In the genomic region with DNA sequence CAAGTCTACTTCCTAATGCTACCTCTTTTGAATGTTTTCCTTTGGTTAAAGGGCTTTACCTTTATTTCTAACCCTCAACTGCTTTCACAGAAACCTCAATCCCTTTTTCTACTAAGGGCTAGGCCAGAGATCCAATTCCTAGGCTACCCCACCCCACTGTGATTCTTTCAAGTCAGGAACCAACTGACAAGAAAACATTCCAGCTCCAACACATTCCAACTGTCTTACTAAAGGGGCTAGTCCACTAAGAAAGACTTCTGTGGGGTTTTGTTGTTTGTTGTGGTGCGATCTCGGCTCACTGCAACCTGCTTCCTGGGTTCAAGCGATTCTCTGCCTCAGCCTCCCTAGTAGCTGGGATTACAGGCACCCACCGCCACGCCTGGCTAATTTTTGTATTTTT, we compare ENCODE assay signal across 1 cellular context.
TF ChIP-seq lines count a peak whose summit lies in the region.

No MANE protein-coding gene starts in this region.

TF ChIP-seq in GM23338, 12 proteins besides CTCF, POLR2A, EP300 and RAD21 (continued from another document):
- TF ChIP-seq, protein P1, sequence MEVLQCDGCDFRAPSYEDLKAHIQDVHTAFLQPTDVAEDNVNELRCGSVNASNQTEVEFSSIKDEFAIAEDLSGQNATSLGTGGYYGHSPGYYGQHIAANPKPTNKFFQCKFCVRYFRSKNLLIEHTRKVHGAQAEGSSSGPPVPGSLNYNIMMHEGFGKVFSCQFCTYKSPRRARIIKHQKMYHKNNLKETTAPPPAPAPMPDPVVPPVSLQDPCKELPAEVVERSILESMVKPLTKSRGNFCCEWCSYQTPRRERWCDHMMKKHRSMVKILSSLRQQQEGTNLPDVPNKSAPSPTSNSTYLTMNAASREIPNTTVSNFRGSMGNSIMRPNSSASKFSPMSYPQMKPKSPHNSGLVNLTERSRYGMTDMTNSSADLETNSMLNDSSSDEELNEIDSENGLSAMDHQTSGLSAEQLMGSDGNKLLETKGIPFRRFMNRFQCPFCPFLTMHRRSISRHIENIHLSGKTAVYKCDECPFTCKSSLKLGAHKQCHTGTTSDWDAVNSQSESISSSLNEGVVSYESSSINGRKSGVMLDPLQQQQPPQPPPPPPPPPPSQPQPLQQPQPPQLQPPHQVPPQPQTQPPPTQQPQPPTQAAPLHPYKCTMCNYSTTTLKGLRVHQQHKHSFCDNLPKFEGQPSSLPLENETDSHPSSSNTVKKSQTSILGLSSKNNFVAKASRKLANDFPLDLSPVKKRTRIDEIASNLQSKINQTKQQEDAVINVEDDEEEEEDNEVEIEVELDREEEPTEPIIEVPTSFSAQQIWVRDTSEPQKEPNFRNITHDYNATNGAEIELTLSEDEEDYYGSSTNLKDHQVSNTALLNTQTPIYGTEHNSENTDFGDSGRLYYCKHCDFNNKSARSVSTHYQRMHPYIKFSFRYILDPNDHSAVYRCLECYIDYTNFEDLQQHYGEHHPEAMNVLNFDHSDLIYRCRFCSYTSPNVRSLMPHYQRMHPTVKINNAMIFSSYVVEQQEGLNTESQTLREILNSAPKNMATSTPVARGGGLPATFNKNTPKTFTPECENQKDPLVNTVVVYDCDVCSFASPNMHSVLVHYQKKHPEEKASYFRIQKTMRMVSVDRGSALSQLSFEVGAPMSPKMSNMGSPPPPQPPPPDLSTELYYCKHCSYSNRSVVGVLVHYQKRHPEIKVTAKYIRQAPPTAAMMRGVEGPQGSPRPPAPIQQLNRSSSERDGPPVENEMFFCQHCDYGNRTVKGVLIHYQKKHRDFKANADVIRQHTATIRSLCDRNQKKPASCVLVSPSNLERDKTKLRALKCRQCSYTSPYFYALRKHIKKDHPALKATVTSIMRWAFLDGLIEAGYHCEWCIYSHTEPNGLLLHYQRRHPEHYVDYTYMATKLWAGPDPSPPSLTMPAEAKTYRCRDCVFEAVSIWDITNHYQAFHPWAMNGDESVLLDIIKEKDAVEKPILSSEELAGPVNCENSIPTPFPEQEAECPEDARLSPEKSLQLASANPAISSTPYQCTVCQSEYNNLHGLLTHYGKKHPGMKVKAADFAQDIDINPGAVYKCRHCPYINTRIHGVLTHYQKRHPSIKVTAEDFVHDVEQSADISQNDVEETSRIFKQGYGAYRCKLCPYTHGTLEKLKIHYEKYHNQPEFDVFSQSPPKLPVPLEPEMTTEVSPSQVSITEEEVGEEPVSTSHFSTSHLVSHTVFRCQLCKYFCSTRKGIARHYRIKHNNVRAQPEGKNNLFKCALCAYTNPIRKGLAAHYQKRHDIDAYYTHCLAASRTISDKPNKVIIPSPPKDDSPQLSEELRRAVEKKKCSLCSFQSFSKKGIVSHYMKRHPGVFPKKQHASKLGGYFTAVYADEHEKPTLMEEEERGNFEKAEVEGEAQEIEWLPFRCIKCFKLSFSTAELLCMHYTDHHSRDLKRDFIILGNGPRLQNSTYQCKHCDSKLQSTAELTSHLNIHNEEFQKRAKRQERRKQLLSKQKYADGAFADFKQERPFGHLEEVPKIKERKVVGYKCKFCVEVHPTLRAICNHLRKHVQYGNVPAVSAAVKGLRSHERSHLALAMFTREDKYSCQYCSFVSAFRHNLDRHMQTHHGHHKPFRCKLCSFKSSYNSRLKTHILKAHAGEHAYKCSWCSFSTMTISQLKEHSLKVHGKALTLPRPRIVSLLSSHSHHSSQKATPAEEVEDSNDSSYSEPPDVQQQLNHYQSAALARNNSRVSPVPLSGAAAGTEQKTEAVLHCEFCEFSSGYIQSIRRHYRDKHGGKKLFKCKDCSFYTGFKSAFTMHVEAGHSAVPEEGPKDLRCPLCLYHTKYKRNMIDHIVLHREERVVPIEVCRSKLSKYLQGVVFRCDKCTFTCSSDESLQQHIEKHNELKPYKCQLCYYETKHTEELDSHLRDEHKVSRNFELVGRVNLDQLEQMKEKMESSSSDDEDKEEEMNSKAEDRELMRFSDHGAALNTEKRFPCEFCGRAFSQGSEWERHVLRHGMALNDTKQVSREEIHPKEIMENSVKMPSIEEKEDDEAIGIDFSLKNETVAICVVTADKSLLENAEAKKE (CRISPR knock-in tag; IDR thresholded peaks at IDR 0.05): no peak
- no peak for TF ChIP-seq JUNB (IDR thresholded peaks at IDR 0.05; ENCODE audit: unreplicated experiment)
- TF ChIP-seq STAT1 (IDR thresholded peaks at IDR 0.05; ENCODE audit: unreplicated experiment): no peak
- no peak for TF ChIP-seq ZNF114 (CRISPR knock-in tag; IDR thresholded peaks at IDR 0.05)
- TF ChIP-seq, protein P2, sequence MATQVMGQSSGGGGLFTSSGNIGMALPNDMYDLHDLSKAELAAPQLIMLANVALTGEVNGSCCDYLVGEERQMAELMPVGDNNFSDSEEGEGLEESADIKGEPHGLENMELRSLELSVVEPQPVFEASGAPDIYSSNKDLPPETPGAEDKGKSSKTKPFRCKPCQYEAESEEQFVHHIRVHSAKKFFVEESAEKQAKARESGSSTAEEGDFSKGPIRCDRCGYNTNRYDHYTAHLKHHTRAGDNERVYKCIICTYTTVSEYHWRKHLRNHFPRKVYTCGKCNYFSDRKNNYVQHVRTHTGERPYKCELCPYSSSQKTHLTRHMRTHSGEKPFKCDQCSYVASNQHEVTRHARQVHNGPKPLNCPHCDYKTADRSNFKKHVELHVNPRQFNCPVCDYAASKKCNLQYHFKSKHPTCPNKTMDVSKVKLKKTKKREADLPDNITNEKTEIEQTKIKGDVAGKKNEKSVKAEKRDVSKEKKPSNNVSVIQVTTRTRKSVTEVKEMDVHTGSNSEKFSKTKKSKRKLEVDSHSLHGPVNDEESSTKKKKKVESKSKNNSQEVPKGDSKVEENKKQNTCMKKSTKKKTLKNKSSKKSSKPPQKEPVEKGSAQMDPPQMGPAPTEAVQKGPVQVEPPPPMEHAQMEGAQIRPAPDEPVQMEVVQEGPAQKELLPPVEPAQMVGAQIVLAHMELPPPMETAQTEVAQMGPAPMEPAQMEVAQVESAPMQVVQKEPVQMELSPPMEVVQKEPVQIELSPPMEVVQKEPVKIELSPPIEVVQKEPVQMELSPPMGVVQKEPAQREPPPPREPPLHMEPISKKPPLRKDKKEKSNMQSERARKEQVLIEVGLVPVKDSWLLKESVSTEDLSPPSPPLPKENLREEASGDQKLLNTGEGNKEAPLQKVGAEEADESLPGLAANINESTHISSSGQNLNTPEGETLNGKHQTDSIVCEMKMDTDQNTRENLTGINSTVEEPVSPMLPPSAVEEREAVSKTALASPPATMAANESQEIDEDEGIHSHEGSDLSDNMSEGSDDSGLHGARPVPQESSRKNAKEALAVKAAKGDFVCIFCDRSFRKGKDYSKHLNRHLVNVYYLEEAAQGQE (IDR thresholded peaks at IDR 0.05; ENCODE audit: unreplicated experiment): no peak
- TF ChIP-seq POLR2AphosphoS5 (IDR thresholded peaks at IDR 0.05; ENCODE audit: low read depth): no peak
- TF ChIP-seq ZNF331 (CRISPR knock-in tag; IDR thresholded peaks at IDR 0.05; ENCODE audit: low read depth): no peak
